1 cellular context compared by ENCODE assay signal in the genomic region with DNA sequence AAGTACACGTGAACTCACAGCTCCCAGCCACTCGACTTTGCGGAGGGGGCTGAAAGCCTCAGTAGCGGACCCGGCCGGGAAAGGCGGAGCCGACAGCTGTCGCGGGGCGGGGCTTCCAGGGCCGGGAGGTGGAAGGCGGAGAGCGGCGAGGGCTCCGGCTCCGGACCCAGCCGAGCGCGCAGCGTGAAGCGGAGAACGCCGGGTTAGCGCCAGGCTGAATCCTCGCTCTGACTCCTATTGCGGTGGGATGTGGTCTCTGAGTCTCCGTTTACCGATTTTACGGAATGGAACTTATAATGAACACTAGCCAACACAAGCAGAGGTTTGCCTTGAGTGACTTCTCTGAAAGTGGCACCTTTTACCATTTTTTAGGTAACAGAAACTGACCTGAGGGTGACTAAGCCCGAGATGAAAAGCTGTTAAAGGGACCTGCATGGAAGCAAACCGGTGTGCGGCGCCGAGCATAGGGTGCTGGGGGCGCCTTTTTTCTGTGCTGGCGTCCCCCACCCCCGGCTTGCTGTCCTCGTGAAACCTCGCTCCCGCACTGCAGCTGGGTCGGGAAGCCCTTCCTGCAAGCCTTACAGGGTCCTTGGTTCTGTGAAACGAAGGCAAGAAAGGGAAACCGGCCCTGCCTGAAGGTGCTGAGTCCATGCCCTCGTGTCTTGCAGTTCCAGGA.
TF ChIP-seq lines count a peak whose summit lies in the region.

No MANE protein-coding gene starts in this region.

TF ChIP-seq in HEK293, 187 proteins besides CTCF, POLR2A, EP300 and RAD21 (continued from another document):
- TF ChIP-seq, protein P1, sequence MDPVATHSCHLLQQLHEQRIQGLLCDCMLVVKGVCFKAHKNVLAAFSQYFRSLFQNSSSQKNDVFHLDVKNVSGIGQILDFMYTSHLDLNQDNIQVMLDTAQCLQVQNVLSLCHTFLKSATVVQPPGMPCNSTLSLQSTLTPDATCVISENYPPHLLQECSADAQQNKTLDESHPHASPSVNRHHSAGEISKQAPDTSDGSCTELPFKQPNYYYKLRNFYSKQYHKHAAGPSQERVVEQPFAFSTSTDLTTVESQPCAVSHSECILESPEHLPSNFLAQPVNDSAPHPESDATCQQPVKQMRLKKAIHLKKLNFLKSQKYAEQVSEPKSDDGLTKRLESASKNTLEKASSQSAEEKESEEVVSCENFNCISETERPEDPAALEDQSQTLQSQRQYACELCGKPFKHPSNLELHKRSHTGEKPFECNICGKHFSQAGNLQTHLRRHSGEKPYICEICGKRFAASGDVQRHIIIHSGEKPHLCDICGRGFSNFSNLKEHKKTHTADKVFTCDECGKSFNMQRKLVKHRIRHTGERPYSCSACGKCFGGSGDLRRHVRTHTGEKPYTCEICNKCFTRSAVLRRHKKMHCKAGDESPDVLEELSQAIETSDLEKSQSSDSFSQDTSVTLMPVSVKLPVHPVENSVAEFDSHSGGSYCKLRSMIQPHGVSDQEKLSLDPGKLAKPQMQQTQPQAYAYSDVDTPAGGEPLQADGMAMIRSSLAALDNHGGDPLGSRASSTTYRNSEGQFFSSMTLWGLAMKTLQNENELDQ (tag by site-specific recombination; IDR thresholded peaks at IDR 0.05; ENCODE audit: low read depth): no peak
- TF ChIP-seq ZNF596 (tag by site-specific recombination; IDR thresholded peaks at IDR 0.05): 0 out of 2 replicates have a peak, but pooled peaks have one; percentile 9
- peak; percentile 88 for TF ChIP-seq ZNF335 (tag by site-specific recombination; conservative IDR thresholded peaks at IDR 0.05)
- no peak for TF ChIP-seq ZNF114 (tag by site-specific recombination; IDR thresholded peaks at IDR 0.05)
- TF ChIP-seq KLF7 (tag by site-specific recombination; IDR thresholded peaks at IDR 0.05; ENCODE audit: borderline replicate concordance): no peak
- TF ChIP-seq, protein P2, sequence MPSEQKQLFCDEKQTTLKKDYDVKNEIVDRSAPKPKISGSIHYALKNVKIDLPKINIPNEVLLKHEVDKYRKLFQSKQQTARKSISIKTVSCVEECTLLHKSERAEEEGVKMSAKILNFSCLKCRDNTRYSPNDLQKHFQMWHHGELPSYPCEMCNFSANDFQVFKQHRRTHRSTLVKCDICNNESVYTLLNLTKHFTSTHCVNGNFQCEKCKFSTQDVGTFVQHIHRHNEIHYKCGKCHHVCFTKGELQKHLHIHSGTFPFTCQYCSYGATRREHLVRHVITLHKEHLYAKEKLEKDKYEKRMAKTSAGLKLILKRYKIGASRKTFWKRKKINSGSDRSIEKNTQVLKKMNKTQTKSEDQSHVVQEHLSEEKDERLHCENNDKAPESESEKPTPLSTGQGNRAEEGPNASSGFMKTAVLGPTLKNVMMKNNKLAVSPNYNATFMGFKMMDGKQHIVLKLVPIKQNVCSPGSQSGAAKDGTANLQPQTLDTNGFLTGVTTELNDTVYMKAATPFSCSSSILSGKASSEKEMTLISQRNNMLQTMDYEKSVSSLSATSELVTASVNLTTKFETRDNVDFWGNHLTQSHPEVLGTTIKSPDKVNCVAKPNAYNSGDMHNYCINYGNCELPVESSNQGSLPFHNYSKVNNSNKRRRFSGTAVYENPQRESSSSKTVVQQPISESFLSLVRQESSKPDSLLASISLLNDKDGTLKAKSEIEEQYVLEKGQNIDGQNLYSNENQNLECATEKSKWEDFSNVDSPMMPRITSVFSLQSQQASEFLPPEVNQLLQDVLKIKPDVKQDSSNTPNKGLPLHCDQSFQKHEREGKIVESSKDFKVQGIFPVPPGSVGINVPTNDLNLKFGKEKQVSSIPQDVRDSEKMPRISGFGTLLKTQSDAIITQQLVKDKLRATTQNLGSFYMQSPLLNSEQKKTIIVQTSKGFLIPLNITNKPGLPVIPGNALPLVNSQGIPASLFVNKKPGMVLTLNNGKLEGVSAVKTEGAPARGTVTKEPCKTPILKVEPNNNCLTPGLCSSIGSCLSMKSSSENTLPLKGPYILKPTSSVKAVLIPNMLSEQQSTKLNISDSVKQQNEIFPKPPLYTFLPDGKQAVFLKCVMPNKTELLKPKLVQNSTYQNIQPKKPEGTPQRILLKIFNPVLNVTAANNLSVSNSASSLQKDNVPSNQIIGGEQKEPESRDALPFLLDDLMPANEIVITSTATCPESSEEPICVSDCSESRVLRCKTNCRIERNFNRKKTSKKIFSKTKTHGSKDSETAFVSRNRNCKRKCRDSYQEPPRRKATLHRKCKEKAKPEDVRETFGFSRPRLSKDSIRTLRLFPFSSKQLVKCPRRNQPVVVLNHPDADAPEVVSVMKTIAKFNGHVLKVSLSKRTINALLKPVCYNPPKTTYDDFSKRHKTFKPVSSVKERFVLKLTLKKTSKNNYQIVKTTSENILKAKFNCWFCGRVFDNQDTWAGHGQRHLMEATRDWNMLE (tag by site-specific recombination; conservative IDR thresholded peaks at IDR 0.05; ENCODE audit: low read depth): no peak
- TF ChIP-seq, protein P3, sequence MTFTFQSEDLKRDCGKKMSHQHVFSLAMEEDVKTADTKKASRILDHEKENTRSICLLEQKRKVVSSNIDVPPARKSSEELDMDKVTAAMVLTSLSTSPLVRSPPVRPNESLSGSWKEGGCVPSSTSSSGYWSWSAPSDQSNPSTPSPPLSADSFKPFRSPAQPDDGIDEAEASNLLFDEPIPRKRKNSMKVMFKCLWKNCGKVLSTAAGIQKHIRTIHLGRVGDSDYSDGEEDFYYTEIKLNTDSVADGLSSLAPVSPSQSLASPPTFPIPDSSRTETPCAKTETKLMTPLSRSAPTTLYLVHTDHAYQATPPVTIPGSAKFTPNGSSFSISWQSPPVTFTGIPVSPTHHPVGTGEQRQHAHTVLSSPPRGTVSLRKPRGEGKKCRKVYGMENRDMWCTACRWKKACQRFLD (tag by site-specific recombination; IDR thresholded peaks at IDR 0.05): no peak
- TF ChIP-seq ZNF571 (tag by site-specific recombination; IDR thresholded peaks at IDR 0.05): no peak
- TF ChIP-seq ZBTB17 (tag by site-specific recombination; IDR thresholded peaks at IDR 0.05): peak; percentile 73
- no peak for TF ChIP-seq ZNF398 (tag by site-specific recombination; IDR thresholded peaks at IDR 0.05)
- no peak for TF ChIP-seq GLIS2 (tag by site-specific recombination; IDR thresholded peaks at IDR 0.05)
